10 cellular contexts compared by ENCODE assay signal in genomic region chrX:26649534-26649933, GRCh38.
DNase-seq lines count a peak whose midpoint lies in the region; ATAC-seq, FAIRE-seq and TF ChIP-seq lines count a peak whose summit lies in the region.
"Had no signal": no experiment of that assay in that cellular context is flagged by ENCODE, and none has a peak within 500 bp of the region (broad histone marks: within the 10 kb centered on the region; RNA-seq: fewer than 3 reads in every experiment).

No MANE protein-coding gene starts in this region.

- no peak overlapping the region for H4K91ac ChIP-seq in IMR-90 (ENCODE audit: insufficient read depth, low read depth, low read length)

- no peak for TF ChIP-seq RAD21 in IMR-90 (IDR thresholded peaks at IDR 0.05; ENCODE audit: low read length)

- no peak overlapping the region for H2BK20ac ChIP-seq in IMR-90 (ENCODE audit: low read depth, low read length)

- no peak for FAIRE-seq in astrocyte (lab: Jason Lieb, UNC)

- CTCF ChIA-PET in IMR-90 (lab: Yijun Ruan, JAX): no interaction called here

- no peak for TF ChIP-seq POLR2A in IMR-90 (IDR thresholded peaks at IDR 0.05; ENCODE audit: low read depth, low read length)

- H3K23ac ChIP-seq in IMR-90 (ENCODE audit: low read depth, low read length): no peak overlapping the region

- H2BK15ac ChIP-seq in IMR-90 (ENCODE audit: low read depth, low read length): no peak overlapping the region

- H3K27me3 ChIP-seq in IMR-90 (ENCODE audit: control insufficient read depth, insufficient read depth, low read length) (no peaks in the 10 kb centered on the region), astrocyte (ENCODE audit: insufficient read depth, low read length) (no peaks in the 10 kb centered on the region)

- intact Hi-C loops in IMR-90 (cut with micrococcal nuclease): no loop called here

- no peak overlapping the region for H3K27ac Mint-ChIP-seq in astrocyte (ENCODE audit: unreplicated experiment)
- no peak overlapping the region for H3K27ac Mint-ChIP-seq in neural crest cell (ENCODE audit: unreplicated experiment)
- H3K27ac Mint-ChIP-seq: IgD-negative memory B cell had no signal

- peaks cover 7% of the 10 kb centered on the region for H3K9me3 ChIP-seq in IMR-90 (ENCODE audit: control insufficient read depth, insufficient read depth, low read length)
- H3K9me3 ChIP-seq in astrocyte (ENCODE audit: insufficient read depth, low read depth, low read length): peaks cover 4% of the 10 kb centered on the region

- dilution Hi-C loops in IMR-90 (cut with HindIII; ENCODE audit: low sequenced_read_pairs, unreplicated experiment): no loop called here

- H3K4me1 Mint-ChIP-seq in astrocyte (ENCODE audit: low read depth, unreplicated experiment) (no peaks in the 10 kb centered on the region), neural crest cell (no peaks in the 10 kb centered on the region)
- no peaks in the 10 kb centered on the region for H3K4me1 Mint-ChIP-seq in activated T-cell treated with anti-CD3 and anti-CD28 coated beads, Interleukin-2, amount 50 U/mL, for 4 hours (ENCODE audit: low read depth)

- no peak overlapping the region for H3K18ac ChIP-seq in IMR-90 (ENCODE audit: low read depth, low read length)

- H3K36me3 ChIP-seq in IMR-90 (ENCODE audit: control insufficient read depth, insufficient read depth, low read length): no peaks in the 10 kb centered on the region
- no peaks in the 10 kb centered on the region for H3K36me3 ChIP-seq in astrocyte (ENCODE audit: insufficient read depth, low read length)

- H3K27ac ChIP-seq in IMR-90 (ENCODE audit: insufficient read depth, low read length) (no peak overlapping the region), astrocyte (ENCODE audit: low read depth, low read length) (no peak overlapping the region)
- H3K27ac ChIP-seq: coronary artery had no signal

- H3K4me2 ChIP-seq in IMR-90 (ENCODE audit: low read depth, low read length): no peak overlapping the region
- no peak overlapping the region for H3K4me2 ChIP-seq in astrocyte (ENCODE audit: low read length)

- BruUV-seq in IMR-90 (replicated peaks; lab: Mats Ljungman, UMichigan): no TSS peak

- H3K4me1 ChIP-seq in IMR-90 (ENCODE audit: control insufficient read depth, insufficient read depth, low read length) (no peaks in the 10 kb centered on the region), astrocyte (ENCODE audit: insufficient read depth, low read length) (no peaks in the 10 kb centered on the region)

- H4K20me1 ChIP-seq in IMR-90 (ENCODE audit: insufficient read depth, low read length) (no peaks in the 10 kb centered on the region), astrocyte (ENCODE audit: insufficient read depth, low read length) (no peaks in the 10 kb centered on the region)

- no peak overlapping the region for H3K14ac ChIP-seq in IMR-90 (replicated peaks; ENCODE audit: low read depth, low read length)

- no peaks in the 10 kb centered on the region for H3K36me3 Mint-ChIP-seq in astrocyte (ENCODE audit: low read depth, unreplicated experiment)
- peaks cover 3% of the 10 kb centered on the region for H3K36me3 Mint-ChIP-seq in neural crest cell (ENCODE audit: low read depth)
- no peaks in the 10 kb centered on the region for H3K36me3 Mint-ChIP-seq in activated T-cell treated with anti-CD3 and anti-CD28 coated beads, Interleukin-2, amount 50 U/mL, for 4 hours (ENCODE audit: insufficient read depth)
- H3K36me3 Mint-ChIP-seq: IgD-negative memory B cell had no signal

- no peaks in the 10 kb centered on the region for H3K79me1 ChIP-seq in IMR-90 (ENCODE audit: low read depth in 1 of 2, low read length in 2 of 2)

- H2BK120ac ChIP-seq in IMR-90 (ENCODE audit: low read depth, low read length): no peak overlapping the region

- no peaks in the 10 kb centered on the region for H3K9me1 ChIP-seq in IMR-90 (ENCODE audit: insufficient read depth, low read length)

- H2BK5ac ChIP-seq in IMR-90 (ENCODE audit: low read depth, low read length, poor library complexity, severe bottlenecking): no peak overlapping the region

- H3K9ac ChIP-seq in IMR-90 (ENCODE audit: low read depth, low read length) (no peak overlapping the region), astrocyte (ENCODE audit: low read length) (no peak overlapping the region)

- ATAC-seq in IMR-90 (ENCODE audit: low read depth) (no peak), HG03439 (IDR thresholded peaks at IDR 0.05; ENCODE audit: unreplicated experiment) (no peak), GM18861 (IDR thresholded peaks at IDR 0.05; ENCODE audit: unreplicated experiment) (no peak)
- no peak for ATAC-seq in activated T-cell treated with anti-CD3 and anti-CD28 coated beads, Interleukin-2, amount 50 U/mL, for 4 hours

- H3K4ac ChIP-seq in IMR-90 (ENCODE audit: low read depth, low read length): no peak overlapping the region

- H3K4me3 Mint-ChIP-seq in astrocyte (ENCODE audit: unreplicated experiment) (no peak overlapping the region), neural crest cell (no peak overlapping the region)
- H3K4me3 Mint-ChIP-seq in activated T-cell treated with anti-CD3 and anti-CD28 coated beads, Interleukin-2, amount 50 U/mL, for 4 hours: no peak overlapping the region
- H3K4me3 Mint-ChIP-seq: IgD-negative memory B cell had no signal

- no peak overlapping the region for H3K56ac ChIP-seq in IMR-90 (ENCODE audit: extremely low read depth, insufficient read depth, low read length)

- H2AK5ac ChIP-seq in IMR-90 (ENCODE audit: low read depth, low read length): no peak overlapping the region

- no peak overlapping the region for H4K5ac ChIP-seq in IMR-90 (ENCODE audit: low read depth, low read length)

- peak; percentile 45 for TF ChIP-seq CTCF in IMR-90 (conservative IDR thresholded peaks at IDR 0.05; ENCODE audit: low read depth, low read length)
- peak; percentile 17 for TF ChIP-seq CTCF in astrocyte (IDR thresholded peaks at IDR 0.05; ENCODE audit: insufficient read depth, low read depth, low read length)
- TF ChIP-seq CTCF in neural crest cell (conservative IDR thresholded peaks at IDR 0.05): peak; percentile 62

- in situ Hi-C loops in IMR-90 (cut with MboI; ENCODE audit: low sequenced_read_pairs): no loop called here

- no peak overlapping the region for H3K4me3 ChIP-seq in IMR-90 (ENCODE audit: insufficient read depth, low read depth, low read length)
- no peak overlapping the region for H3K4me3 ChIP-seq in astrocyte (ENCODE audit: insufficient read depth, low read depth, low read length)
- H3K4me3 ChIP-seq: coronary artery had no signal

- H3K79me2 ChIP-seq in astrocyte (ENCODE audit: insufficient read depth, low read length): no peaks in the 10 kb centered on the region

- no peaks in the 10 kb centered on the region for H3K27me3 Mint-ChIP-seq in astrocyte (ENCODE audit: low read depth, unreplicated experiment)
- H3K27me3 Mint-ChIP-seq in neural crest cell (ENCODE audit: low read depth): no peaks in the 10 kb centered on the region
- no peaks in the 10 kb centered on the region for H3K27me3 Mint-ChIP-seq in activated T-cell treated with anti-CD3 and anti-CD28 coated beads, Interleukin-2, amount 50 U/mL, for 4 hours (ENCODE audit: low read depth)
- H3K27me3 Mint-ChIP-seq: IgD-negative memory B cell had no signal

- no peak overlapping the region for H4K8ac ChIP-seq in IMR-90 (ENCODE audit: low read depth in 2 of 2, low read length in 2 of 2)

- H2AK9ac ChIP-seq in IMR-90 (replicated peaks; ENCODE audit: low read depth, low read length, poor library complexity): no peak overlapping the region

- H3K9me3 Mint-ChIP-seq in astrocyte (ENCODE audit: unreplicated experiment): peaks cover 9% of the 10 kb centered on the region
- peaks cover 14% of the 10 kb centered on the region for H3K9me3 Mint-ChIP-seq in neural crest cell
- no peaks in the 10 kb centered on the region for H3K9me3 Mint-ChIP-seq in activated T-cell treated with anti-CD3 and anti-CD28 coated beads, Interleukin-2, amount 50 U/mL, for 4 hours

- H2AFZ ChIP-seq in IMR-90 (replicated peaks; ENCODE audit: low read length, poor library complexity): no peak overlapping the region
- no peak overlapping the region for H2AFZ ChIP-seq in astrocyte (ENCODE audit: low read depth, low read length)

- POLR2A ChIA-PET in IMR-90 (lab: Charles Lee; ENCODE audit: unreplicated experiment): no interaction called here

- DNase-seq in NCI-H146 (lab: John Stamatoyannopoulos, UW) (peak; percentile 1), NCI-H146 treated with DMSO at 0.1 percent for 48 hours (lab: John Stamatoyannopoulos, UW; ENCODE audit: unreplicated experiment) (no peak), IMR-90 (peak; percentile 27), astrocyte (ENCODE audit: low read depth) (no peak), neural crest cell (ENCODE audit: low read depth, low spot score) (peak; percentile 3)
- no peak for DNase-seq in activated T-cell treated with anti-CD3 and anti-CD28 coated beads, Interleukin-2, amount 50 U/mL, for 4 hours

- WGBS in IMR-90 (ENCODE audit: extremely low coverage in 2 of 2, insufficient read length in 1 of 2), 2 experiments: no CpG with 5 or more reads among the region's 7 CpGs

TF ChIP-seq in IMR-90, 13 proteins besides CTCF, POLR2A, EP300 and RAD21 (continues in another document):
- TF ChIP-seq CEBPB (IDR thresholded peaks at IDR 0.05; ENCODE audit: low read depth, low read length) (no peak), FOS (IDR thresholded peaks at IDR 0.05; ENCODE audit: low read depth, low read length) (no peak), CHD1 (IDR thresholded peaks at IDR 0.05; ENCODE audit: low read depth, low read length) (no peak), MAFK (IDR thresholded peaks at IDR 0.05; ENCODE audit: low read depth, low read length) (no peak), USF2 (IDR thresholded peaks at IDR 0.05; ENCODE audit: low read depth, low read length) (no peak), NFE2L2 (IDR thresholded peaks at IDR 0.05; ENCODE audit: low read depth, low read length) (no peak), RCOR1 (IDR thresholded peaks at IDR 0.05; ENCODE audit: insufficient replicate concordance, low read length) (no peak), MAZ (IDR thresholded peaks at IDR 0.05; ENCODE audit: borderline replicate concordance, low read depth, low read length) (no peak), MXI1 (IDR thresholded peaks at IDR 0.05; ENCODE audit: borderline replicate concordance, low read depth, low read length) (no peak)

Comparison
In these comparisons a context has a peak if more than half of its experiments do, and no peak if none do; other contexts are left out.
1. DNase-seq: peak in NCI-H146 (single experiment), IMR-90 (single experiment) and neural crest cell (single experiment); none in NCI-H146 treated with DMSO at 0.1 percent for 48 hours (single experiment), astrocyte (single experiment) and activated T-cell treated with anti-CD3 and anti-CD28 coated beads, Interleukin-2, amount 50 U/mL, for 4 hours (single experiment).
2. Peak in every context shown above with its lines, with median percentiles within 50 percentile points of each other: CTCF ChIP-seq.